Comparison of ENCODE assay signal across 9 cellular contexts in the genomic region with DNA sequence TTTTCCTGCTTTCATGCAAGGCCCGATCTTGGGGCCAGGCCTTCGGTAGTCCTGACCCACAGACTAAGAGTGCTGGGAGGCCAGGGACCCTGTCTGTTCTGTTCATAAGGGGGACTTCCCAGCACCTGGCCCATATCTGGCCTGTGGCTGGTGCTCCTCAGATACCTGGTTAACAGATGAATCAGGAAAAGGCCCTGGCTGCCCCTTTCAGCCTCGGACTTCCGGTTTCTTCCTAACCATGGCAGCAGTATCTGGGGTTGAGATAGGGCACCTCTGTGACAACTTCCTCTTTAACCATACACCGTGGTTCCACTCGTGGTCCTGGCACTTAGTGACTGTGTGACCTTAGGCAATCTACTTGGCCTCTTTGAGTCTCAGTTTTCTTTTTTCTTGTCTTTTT. TPM values are rescaled to one million over a fixed set of nuclear protein-coding genes. Genes with fewer than 3 reads are reported as not detected.
A peak's percentile ranks its signal among the peaks of the same experiment; 100 is the strongest.
DNase-seq lines count a peak whose midpoint lies in the region; ATAC-seq and TF ChIP-seq lines count a peak whose summit lies in the region.
"Had no signal": no experiment of that assay in that cellular context is flagged by ENCODE, and none has a peak within 500 bp of the region (broad histone marks: within the 10 kb centered on the region; RNA-seq: fewer than 3 reads in every experiment).

No MANE protein-coding gene starts in this region.

- no peaks in the 10 kb centered on the region for H3K27me3 Mint-ChIP-seq in activated CD4-positive, alpha-beta T cell treated with anti-CD3 and anti-CD28 coated beads, Interleukin-2, amount 10 ng/mL, durations not matched to agents 24 days and 14 days

- no peaks in the 10 kb centered on the region for H3K36me3 ChIP-seq in Peyer's patch
- no peaks in the 10 kb centered on the region for H3K36me3 ChIP-seq in MG63
- H3K36me3 ChIP-seq: ovary had no signal

- peak overlapping the region; percentile 57 for H3K27ac Mint-ChIP-seq in activated CD4-positive, alpha-beta T cell treated with anti-CD3 and anti-CD28 coated beads, Interleukin-2, amount 10 ng/mL, durations not matched to agents 24 days and 14 days

- H3K4me3 Mint-ChIP-seq in activated CD4-positive, alpha-beta T cell treated with anti-CD3 and anti-CD28 coated beads, Interleukin-2, amount 10 ng/mL, durations not matched to agents 24 days and 14 days = no peak overlapping the region

- ATAC-seq in HG02938 (IDR thresholded peaks at IDR 0.05; ENCODE audit: unreplicated experiment) = peak; percentile 57

- no peaks in the 10 kb centered on the region for H3K27me3 ChIP-seq in Peyer's patch
- H3K27me3 ChIP-seq in MG63 = no peaks in the 10 kb centered on the region
- H3K27me3 ChIP-seq: ovary had no signal

- H3K4me1 ChIP-seq in Peyer's patch = peaks cover 0 to 24% (median 11%) of the 10 kb centered on the region in 4 donors

- H3K9me3 Mint-ChIP-seq in activated CD4-positive, alpha-beta T cell treated with anti-CD3 and anti-CD28 coated beads, Interleukin-2, amount 10 ng/mL, durations not matched to agents 24 days and 14 days = no peaks in the 10 kb centered on the region

- no peak for TF ChIP-seq CTCF in Peyer's patch (IDR thresholded peaks at IDR 0.05)

- peaks cover 29% of the 10 kb centered on the region for H3K4me1 Mint-ChIP-seq in activated CD4-positive, alpha-beta T cell treated with anti-CD3 and anti-CD28 coated beads, Interleukin-2, amount 10 ng/mL, durations not matched to agents 24 days and 14 days

- peak; percentile 61 for DNase-seq in activated CD4-positive, alpha-beta T cell treated with anti-CD3 and anti-CD28 coated beads, Interleukin-2, amount 10 ng/mL, durations not matched to agents 24 days and 14 days
- no peak for DNase-seq in activated CD4-positive, alpha-beta T cell treated with anti-CD3 and anti-CD28 coated beads for 1 hour
- DNase-seq in Peyer's patch (peak in 2 of 3 donors; percentile 70 to 82), pons (ENCODE audit: low spot score) (peak; percentile 46), MG63 (no peak), KG1 (lab: John Stamatoyannopoulos, UW) (no peak)
- no peak for DNase-seq in stimulated activated naive CD4-positive, alpha-beta T cell treated with Interleukin-2 at 50 U/mL for 16 hours (lab: John Stamatoyannopoulos, UW)
- DNase-seq: ovary had no signal

- no peaks in the 10 kb centered on the region for H3K36me3 Mint-ChIP-seq in activated CD4-positive, alpha-beta T cell treated with anti-CD3 and anti-CD28 coated beads, Interleukin-2, amount 10 ng/mL, durations not matched to agents 24 days and 14 days (ENCODE audit: low read depth)

- H3K9me3 ChIP-seq in Peyer's patch (no peaks in the 10 kb centered on the region), MG63 (no peaks in the 10 kb centered on the region)
- H3K9me3 ChIP-seq: ovary had no signal

- H3K4me3 ChIP-seq in Peyer's patch = no peak overlapping the region
- H3K4me3 ChIP-seq in MG63 = no peak overlapping the region
- H3K4me3 ChIP-seq: ovary had no signal

- intact Hi-C loops in activated CD4-positive, alpha-beta T cell treated with anti-CD3 and anti-CD28 coated beads, Interleukin-2, amount 10 ng/mL, durations not matched to agents 24 days and 14 days (cut with micrococcal nuclease) = loop anchor here (5.0 kb wide), 2 partner anchors 40 to 75 kb away; no protein-coding TSS in a partner anchor

- peak overlapping the region in 2 of 4 donors; percentile 77 to 80 for H3K27ac ChIP-seq in Peyer's patch
- H3K27ac ChIP-seq: ovary had no signal

- TF ChIP-seq POLR2A in Peyer's patch (IDR thresholded peaks at IDR 0.05) = no peak

RNA-seq across cellular contexts. Expression of a gene that starts 18.4 kb away (rescaled TPM):
- 6.8 and 6.9 TPM in 2 replicates for total RNA-seq in activated CD4-positive, alpha-beta T cell treated with anti-CD3 and anti-CD28 coated beads, Interleukin-2, amount 10 ng/mL, durations not matched to agents 24 days and 14 days
- total RNA-seq in Peyer's patch = 100 to 1,000 TPM in 1 of 4 donors, 10 to 100 TPM in 3; 30.5 to 243 (median 56.2) TPM
- 0.37 and 1.0 TPM in 2 replicates for total RNA-seq in MG63 (2014; rRNA removed; shearing (Covaris generic); ENCODE audit: low replicate concordance)

Comparison
In these comparisons a context has a peak if more than half of its experiments do, and no peak if none do; other contexts are left out.
1. DNase-seq: peak in activated CD4-positive, alpha-beta T cell treated with anti-CD3 and anti-CD28 coated beads, Interleukin-2, amount 10 ng/mL, durations not matched to agents 24 days and 14 days (single experiment), Peyer's patch (2 of 3) and pons (single experiment); none in activated CD4-positive, alpha-beta T cell treated with anti-CD3 and anti-CD28 coated beads for 1 hour (single experiment), MG63 (single experiment), KG1 (single experiment) and stimulated activated naive CD4-positive, alpha-beta T cell treated with Interleukin-2 at 50 U/mL for 16 hours (single experiment).